ENCODE assay signal across 1 cellular context in the genomic region with DNA sequence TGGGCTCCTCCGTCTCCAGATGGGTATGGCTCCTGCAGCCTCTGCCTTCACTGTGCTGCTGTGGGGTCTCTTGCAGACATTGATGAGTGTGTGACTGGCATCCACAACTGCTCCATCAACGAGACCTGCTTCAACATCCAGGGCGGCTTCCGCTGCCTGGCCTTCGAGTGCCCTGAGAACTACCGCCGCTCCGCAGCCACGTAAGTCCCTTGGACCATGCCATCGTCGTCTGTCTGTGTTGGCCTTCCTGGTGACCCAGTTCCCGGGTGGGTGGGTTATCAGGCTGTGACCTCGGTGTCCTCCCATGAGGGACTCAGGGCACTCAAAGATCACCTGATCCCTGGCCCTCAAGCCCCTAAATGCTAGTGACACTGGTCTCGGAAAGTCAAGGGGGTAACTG.
TF ChIP-seq lines count a peak whose summit lies in the region.

No MANE protein-coding gene starts in this region.

TF ChIP-seq in GM12891, 5 proteins besides CTCF, POLR2A, EP300 and RAD21:
- no peak for TF ChIP-seq TAF1 (IDR thresholded peaks at IDR 0.05; ENCODE audit: low read depth, low read length)
- TF ChIP-seq POU2F2 (IDR thresholded peaks at IDR 0.05; ENCODE audit: low read depth, low read length) = no peak
- no peak for TF ChIP-seq SPI1 (IDR thresholded peaks at IDR 0.05; ENCODE audit: low read depth, low read length)
- TF ChIP-seq POLR2AphosphoS5 (IDR thresholded peaks at IDR 0.05; ENCODE audit: low read depth, low read length) = no peak
- no peak for TF ChIP-seq PAX5 (IDR thresholded peaks at IDR 0.05; ENCODE audit: insufficient read depth, low read length, severe bottlenecking)
